Comparison of ENCODE assay signal across 26 cellular contexts in the genomic region with DNA sequence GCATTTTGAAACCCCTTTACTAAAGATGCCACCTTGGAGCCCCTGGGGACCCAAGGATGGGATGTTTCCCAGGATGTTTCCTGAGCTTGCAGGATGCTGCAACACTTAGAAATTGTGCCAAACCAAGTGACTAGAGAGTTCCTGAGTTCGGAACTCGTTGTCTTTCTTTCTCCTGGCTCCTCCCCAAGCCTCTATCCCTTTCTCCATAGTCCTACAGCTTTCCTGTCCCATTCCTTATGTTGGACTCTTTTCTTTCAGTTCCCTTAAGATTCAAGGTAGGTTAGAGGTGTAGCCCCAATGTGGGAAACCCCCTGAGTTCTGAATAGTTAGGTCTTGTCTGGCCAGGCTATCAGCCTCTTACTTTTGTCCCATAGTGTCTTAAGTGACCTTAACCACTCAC. TPM values are rescaled to one million over a fixed set of nuclear protein-coding genes. Genes with fewer than 3 reads are reported as not detected.
DNase-seq lines count a peak whose midpoint lies in the region; ATAC-seq and TF ChIP-seq lines count a peak whose summit lies in the region.
"Had no signal": no experiment of that assay in that cellular context is flagged by ENCODE, and none has a peak within 500 bp of the region (broad histone marks: within the 10 kb centered on the region; RNA-seq: fewer than 3 reads in every experiment).

No MANE protein-coding gene starts in this region.

- no peak for ATAC-seq in WTC11
- ATAC-seq: A549, foreskin keratinocyte, left cardiac atrium, SK-N-SH treated with all-trans-retinoic acid at 6 μM for 48 hours had no signal

- no peak for TF ChIP-seq CTCF in WTC11 (IDR thresholded peaks at IDR 0.05)

- peak overlapping the region; percentile 30 for H3K4me3 Mint-ChIP-seq in activated naive CD4-positive, alpha-beta T cell treated with anti-CD3 and anti-CD28 coated beads, Interleukin-2, amount 50 U/mL, for 24 hours
- H3K4me3 Mint-ChIP-seq in activated naive CD4-positive, alpha-beta T cell treated with anti-CD3 and anti-CD28 coated beads, Interleukin-2, amount 10 ng/mL, durations not matched to agents 7 days and 5 days: no peak overlapping the region
- peak overlapping the region; percentile 79; the same call in 1 of the 2 replicates for H3K4me3 Mint-ChIP-seq in WTC11
- peak overlapping the region in 3 of 5 donors; percentile 36 to 51 (median 40) for H3K4me3 Mint-ChIP-seq in immature natural killer cell

- intact Hi-C loops in posterior vena cava (cut with DNase I): no loop called here

- peak overlapping the region; percentile 11 for H3K27ac Mint-ChIP-seq in activated naive CD4-positive, alpha-beta T cell treated with anti-CD3 and anti-CD28 coated beads, Interleukin-2, amount 50 U/mL, for 24 hours
- H3K27ac Mint-ChIP-seq in activated naive CD4-positive, alpha-beta T cell treated with anti-CD3 and anti-CD28 coated beads, Interleukin-2, amount 10 ng/mL, durations not matched to agents 7 days and 5 days: no peak overlapping the region
- H3K27ac Mint-ChIP-seq in WTC11: no peak overlapping the region
- H3K27ac Mint-ChIP-seq in immature natural killer cell: no peak overlapping the region
- H3K27ac Mint-ChIP-seq: activated naive CD8-positive, alpha-beta T cell treated with anti-CD3 and anti-CD28 coated beads, Interleukin-2, amount 10 ng/mL, durations not matched to agents 7 days and 5 days; endodermal cell had no signal

- H3K4me1 Mint-ChIP-seq in activated naive CD4-positive, alpha-beta T cell treated with anti-CD3 and anti-CD28 coated beads, Interleukin-2, amount 50 U/mL, for 24 hours: peaks cover 48% of the 10 kb centered on the region
- peaks cover 51% of the 10 kb centered on the region for H3K4me1 Mint-ChIP-seq in activated naive CD4-positive, alpha-beta T cell treated with anti-CD3 and anti-CD28 coated beads, Interleukin-2, amount 10 ng/mL, durations not matched to agents 7 days and 5 days
- H3K4me1 Mint-ChIP-seq in WTC11 (peaks cover 49% of the 10 kb centered on the region), immature natural killer cell (peaks cover 41 to 44% of the 10 kb centered on the region in 2 donors)

- POLR2A ChIA-PET in WTC11 (lab: Charles Lee): no interaction called here

- H3K9me3 Mint-ChIP-seq in activated naive CD4-positive, alpha-beta T cell treated with anti-CD3 and anti-CD28 coated beads, Interleukin-2, amount 50 U/mL, for 24 hours: no peaks in the 10 kb centered on the region
- no peaks in the 10 kb centered on the region for H3K9me3 Mint-ChIP-seq in activated naive CD4-positive, alpha-beta T cell treated with anti-CD3 and anti-CD28 coated beads, Interleukin-2, amount 10 ng/mL, durations not matched to agents 7 days and 5 days
- H3K9me3 Mint-ChIP-seq in WTC11: no peaks in the 10 kb centered on the region
- H3K9me3 Mint-ChIP-seq in immature natural killer cell: peaks cover 0 to under 1% (median 0%) of the 10 kb centered on the region in 6 donors
- H3K9me3 Mint-ChIP-seq: activated naive CD8-positive, alpha-beta T cell treated with anti-CD3 and anti-CD28 coated beads, Interleukin-2, amount 10 ng/mL, durations not matched to agents 7 days and 5 days; endodermal cell had no signal

- peaks cover 2% of the 10 kb centered on the region for H3K27me3 Mint-ChIP-seq in activated naive CD4-positive, alpha-beta T cell treated with anti-CD3 and anti-CD28 coated beads, Interleukin-2, amount 50 U/mL, for 24 hours
- peaks cover 50% of the 10 kb centered on the region for H3K27me3 Mint-ChIP-seq in activated naive CD4-positive, alpha-beta T cell treated with anti-CD3 and anti-CD28 coated beads, Interleukin-2, amount 10 ng/mL, durations not matched to agents 7 days and 5 days
- H3K27me3 Mint-ChIP-seq in WTC11 (ENCODE audit: low read depth) (peaks cover 24% of the 10 kb centered on the region), immature natural killer cell (ENCODE audit: low read depth in 3 of 3) (peaks cover 4 to 14% (median 7%) of the 10 kb centered on the region in 3 donors)

- CTCF ChIA-PET in activated naive CD4-positive, alpha-beta T cell treated with anti-CD3 and anti-CD28 coated beads, Interleukin-2, amount 10 ng/mL, durations not matched to agents 7 days and 5 days (lab: Charles Lee): no interaction called here
- CTCF ChIA-PET in WTC11 (lab: Charles Lee): no interaction called here

- no peaks in the 10 kb centered on the region for H3K36me3 Mint-ChIP-seq in activated naive CD4-positive, alpha-beta T cell treated with anti-CD3 and anti-CD28 coated beads, Interleukin-2, amount 50 U/mL, for 24 hours
- peaks cover 16% of the 10 kb centered on the region for H3K36me3 Mint-ChIP-seq in activated naive CD4-positive, alpha-beta T cell treated with anti-CD3 and anti-CD28 coated beads, Interleukin-2, amount 10 ng/mL, durations not matched to agents 7 days and 5 days
- H3K36me3 Mint-ChIP-seq in WTC11: 0 out of 2 replicates have a peak, but pooled peaks cover 2% of the 10 kb centered on the region
- H3K36me3 Mint-ChIP-seq in immature natural killer cell: no peaks in the 10 kb centered on the region

- no peak for DNase-seq in activated naive CD4-positive, alpha-beta T cell treated with anti-CD3 and anti-CD28 coated beads, Interleukin-2, amount 10 ng/mL, durations not matched to agents 7 days and 5 days
- DNase-seq in WTC11 (ENCODE audit: low spot score): no peak
- no peak for DNase-seq in immature natural killer cell
- DNase-seq in posterior vena cava (ENCODE audit: low spot score): peak; percentile 40
- no peak for DNase-seq in D341Med (ENCODE audit: low spot score)
- DNase-seq in stimulated activated naive CD4-positive, alpha-beta T cell treated with Interleukin-2 at 50 U/mL for 16 hours (lab: John Stamatoyannopoulos, UW): no peak
- DNase-seq in C1 segment of cervical spinal cord (lab: John Stamatoyannopoulos, UW): no peak
- DNase-seq: activated CD4-positive, alpha-beta T cell treated with anti-CD3 and anti-CD28 coated beads, Interleukin-2, amount 50 U/mL, for 48 hours; activated CD4-positive, CD25-positive, alpha-beta regulatory T cell; activated naive CD8-positive, alpha-beta T cell treated with anti-CD3 and anti-CD28 coated beads, Interleukin-2, amount 10 ng/mL, durations not matched to agents 7 days and 5 days; central memory CD4-positive, alpha-beta T cell; COR-L47; DND-41; endodermal cell; foreskin keratinocyte; left cardiac atrium; mammary epithelial cell; NCI-H1436; NCI-H446; ovary; stimulated activated CD4-positive, alpha-beta T cell treated with anti-CD3 and anti-CD28 coated beads, Interleukin-2, amount 100 ng/mL, for 24 hours; T1000; trophoblast cell had no signal

TF ChIP-seq in WTC11, 78 proteins besides CTCF, POLR2A, EP300 and RAD21:
- TF ChIP-seq, protein P1, sequence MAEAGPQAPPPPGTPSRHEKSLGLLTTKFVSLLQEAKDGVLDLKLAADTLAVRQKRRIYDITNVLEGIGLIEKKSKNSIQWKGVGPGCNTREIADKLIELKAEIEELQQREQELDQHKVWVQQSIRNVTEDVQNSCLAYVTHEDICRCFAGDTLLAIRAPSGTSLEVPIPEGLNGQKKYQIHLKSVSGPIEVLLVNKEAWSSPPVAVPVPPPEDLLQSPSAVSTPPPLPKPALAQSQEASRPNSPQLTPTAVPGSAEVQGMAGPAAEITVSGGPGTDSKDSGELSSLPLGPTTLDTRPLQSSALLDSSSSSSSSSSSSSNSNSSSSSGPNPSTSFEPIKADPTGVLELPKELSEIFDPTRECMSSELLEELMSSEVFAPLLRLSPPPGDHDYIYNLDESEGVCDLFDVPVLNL (CRISPR knock-in tag; IDR thresholded peaks at IDR 0.05; ENCODE audit: borderline replicate concordance, low read depth): no peak
- no peak for TF ChIP-seq NR2C2 (CRISPR knock-in tag; IDR thresholded peaks at IDR 0.05)

RNA-seq across cellular contexts. Expression of a gene that starts 1.4 kb away (rescaled TPM):
- total RNA-seq in WTC11 (2021) (15.9 to 17.9 TPM (median 16.1 TPM) in 3 replicates), posterior vena cava (under 1 TPM; 0.10 to 0.14 TPM)
- not detected for polyA plus RNA-seq in immature natural killer cell

RNA-seq across cellular contexts. Expression of a gene that starts 1.5 kb away (rescaled TPM):
- total RNA-seq in WTC11 (2021): 93.5 to 94.4 TPM (median 94.4 TPM) in 3 replicates
- polyA plus RNA-seq in immature natural killer cell: 10 to 100 TPM; 90.2 to 99.0 (median 93.8) TPM
- 100 to 1,000 TPM in 1 of 2 donors, 10 to 100 TPM in 1; 90.6 to 104 TPM for total RNA-seq in posterior vena cava

RNA-seq across cellular contexts. Expression of a gene that starts 25.9 kb away (rescaled TPM):
- total RNA-seq in WTC11 (2021): 46.3 to 59.4 TPM (median 56.2 TPM) in 3 replicates
- polyA plus RNA-seq in immature natural killer cell: 1 to 10 TPM; 1.8 to 5.5 (median 2.7) TPM
- total RNA-seq in posterior vena cava: 10 to 100 TPM; 46.5 to 49.1 TPM

RNA-seq across cellular contexts. Expression of a gene that starts 28.2 kb away (rescaled TPM):
- 3.4 to 5.3 TPM (median 3.9 TPM) in 3 replicates for total RNA-seq in WTC11 (2021)
- polyA plus RNA-seq in immature natural killer cell: 10 to 100 TPM; 22.8 to 38.8 (median 29.4) TPM
- 10 to 100 TPM; 34.0 to 43.8 TPM for total RNA-seq in posterior vena cava

RNA-seq across cellular contexts. Expression of a gene that starts 42.5 kb away (rescaled TPM):
- total RNA-seq in WTC11 (2021): 25.4 to 26.9 TPM (median 25.8 TPM) in 3 replicates
- 10 to 100 TPM; 33.0 to 61.8 (median 54.1) TPM for polyA plus RNA-seq in immature natural killer cell
- 10 to 100 TPM; 26.0 to 27.4 TPM for total RNA-seq in posterior vena cava

Comparison
In these comparisons a context has a peak if more than half of its experiments do, and no peak if none do; other contexts are left out.
1. RNA of a gene that starts 1.4 kb away (total RNA-seq): 15.9 to 17.9 TPM in WTC11; 0.10 to 0.14 TPM in posterior vena cava; every median in the first group is over 10 times any median in the second.